ENCODE assay signal across 10 cellular contexts in the genomic region with DNA sequence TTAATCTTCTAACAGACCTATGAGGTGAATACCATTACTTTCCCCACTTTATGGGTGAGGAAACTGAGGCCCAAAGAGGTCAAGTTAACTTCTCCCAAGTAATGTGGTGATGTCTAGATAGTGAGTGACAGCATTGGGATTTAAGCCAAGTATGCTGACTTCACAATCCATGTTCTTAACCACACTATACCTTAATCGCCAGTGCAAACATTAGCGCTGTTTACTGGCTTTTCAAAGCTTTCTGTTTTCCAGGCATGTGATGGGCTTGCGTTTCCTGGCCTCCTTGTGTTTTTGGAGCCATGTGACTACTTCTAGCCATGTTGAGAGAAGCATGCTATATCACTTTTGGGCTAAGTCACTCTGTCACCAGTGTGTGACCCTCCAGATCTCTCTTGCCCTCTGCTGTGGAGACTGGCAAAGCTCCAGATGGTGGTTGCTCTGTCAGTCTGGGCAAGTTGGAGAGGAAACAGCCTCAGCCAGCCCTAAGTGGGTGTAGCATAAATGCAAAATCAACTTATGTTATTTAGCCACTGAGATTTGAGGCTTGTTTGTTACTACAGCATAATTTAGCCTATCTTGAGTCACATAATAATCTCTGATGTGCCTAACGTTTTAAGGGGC.
DNase-seq lines count a peak whose midpoint lies in the region; ATAC-seq, FAIRE-seq and TF ChIP-seq lines count a peak whose summit lies in the region.
"Had no signal": no experiment of that assay in that cellular context is flagged by ENCODE, and none has a peak within 500 bp of the region (broad histone marks: within the 10 kb centered on the region; RNA-seq: fewer than 3 reads in every experiment).

No MANE protein-coding gene starts in this region.

- ATAC-seq in GM19395 (IDR thresholded peaks at IDR 0.05; ENCODE audit: unreplicated experiment) (no peak), HG03469 (IDR thresholded peaks at IDR 0.05; ENCODE audit: unreplicated experiment) (no peak), GM18517 (IDR thresholded peaks at IDR 0.05; ENCODE audit: unreplicated experiment) (no peak)

- H3K9me3 ChIP-seq in BE2C, result no peaks in the 10 kb centered on the region

- TF ChIP-seq POLR2A in GM12891 (IDR thresholded peaks at IDR 0.05; ENCODE audit: low read depth, low read length), result no peak

- DNase-seq in BE2C (peak; percentile 32), GM12891 (ENCODE audit: insufficient read length, low spot score) (no peak), NCI-H69 (lab: John Stamatoyannopoulos, UW) (peak; percentile 90), bronchial epithelial cell (ENCODE audit: low read depth) (peak; percentile 70), A172 (ENCODE audit: low spot score) (no peak)
- DNase-seq: activated naive CD4-positive, alpha-beta T cell treated with anti-CD3 and anti-CD28 coated beads, Interleukin-2, amount 10 ng/mL, durations not matched to agents 7 days and 5 days; dermis blood vessel endothelial cell had no signal

- no peaks in the 10 kb centered on the region for H3K4me1 ChIP-seq in BE2C

- H3K4me3 ChIP-seq in BE2C (ENCODE audit: low read depth, low read length) (no peak overlapping the region), bronchial epithelial cell (ENCODE audit: low read depth, low read length) (no peak overlapping the region)

- peak; percentile 9 for FAIRE-seq in GM12891 (lab: Jason Lieb, UNC)
- no peak for FAIRE-seq in bronchial epithelial cell (lab: Jason Lieb, UNC)

- H3K27me3 ChIP-seq in BE2C (no peaks in the 10 kb centered on the region), bronchial epithelial cell (ENCODE audit: control insufficient read depth, insufficient read depth, low read length) (no peaks in the 10 kb centered on the region)

- no peaks in the 10 kb centered on the region for H3K36me3 ChIP-seq in BE2C
- H3K36me3 ChIP-seq in bronchial epithelial cell (ENCODE audit: control insufficient read depth, insufficient read depth, low read length), result no peaks in the 10 kb centered on the region

- no peak for TF ChIP-seq CTCF in BE2C (IDR thresholded peaks at IDR 0.05; ENCODE audit: low read depth, low read length)
- peak; percentile 4 for TF ChIP-seq CTCF in bronchial epithelial cell (IDR thresholded peaks at IDR 0.05; ENCODE audit: insufficient read depth, low read length, severe bottlenecking)

TF ChIP-seq in GM12891, 5 proteins besides CTCF, POLR2A, EP300 and RAD21:
- no peak for TF ChIP-seq SPI1 (IDR thresholded peaks at IDR 0.05; ENCODE audit: low read depth, low read length)
- TF ChIP-seq POU2F2 (IDR thresholded peaks at IDR 0.05; ENCODE audit: low read depth, low read length), result no peak
- TF ChIP-seq PAX5 (IDR thresholded peaks at IDR 0.05; ENCODE audit: insufficient read depth, low read length, severe bottlenecking), result no peak
- TF ChIP-seq TAF1 (IDR thresholded peaks at IDR 0.05; ENCODE audit: low read depth, low read length), result no peak
- no peak for TF ChIP-seq POLR2AphosphoS5 (IDR thresholded peaks at IDR 0.05; ENCODE audit: low read depth, low read length)

Comparison
In these comparisons a context has a peak if more than half of its experiments do, and no peak if none do; other contexts are left out.
1. DNase-seq: peak in BE2C (single experiment), NCI-H69 (single experiment) and bronchial epithelial cell (single experiment); none in GM12891 (single experiment) and A172 (single experiment).